Comparison of ENCODE assay signal across 8 cellular contexts in genomic region chr13:37059848-37060192, GRCh38. TPM values are rescaled to one million over a fixed set of nuclear protein-coding genes. Genes with fewer than 3 reads are reported as not detected.
A peak's percentile ranks its signal among the peaks of the same experiment; 100 is the strongest.
DNase-seq lines count a peak whose midpoint lies in the region; ATAC-seq and TF ChIP-seq lines count a peak whose summit lies in the region.

No MANE protein-coding gene starts in this region.

- H3K36me3 ChIP-seq in KMS-11 (ENCODE audit: insufficient read depth) (no peaks in the 10 kb centered on the region), parathyroid adenoma (ENCODE audit: control insufficient read depth, insufficient read depth, low read length) (no peaks in the 10 kb centered on the region)

- H3K9me3 Mint-ChIP-seq in endothelial cell (ENCODE audit: unreplicated experiment), result no peaks in the 10 kb centered on the region

- no peaks in the 10 kb centered on the region for H4K20me1 ChIP-seq in KMS-11 (ENCODE audit: insufficient read depth)

- H3K27me3 ChIP-seq in KMS-11 (ENCODE audit: insufficient read depth, low read depth) (no peaks in the 10 kb centered on the region), parathyroid adenoma (ENCODE audit: control insufficient read depth, insufficient read depth, low read length) (no peaks in the 10 kb centered on the region)

- H3K4me1 Mint-ChIP-seq in endothelial cell (ENCODE audit: unreplicated experiment), result peaks cover 11% of the 10 kb centered on the region

- POLR2A ChIA-PET in AG04449 (lab: Yijun Ruan, JAX), result no interaction called here

- TF ChIP-seq CTCF in AG04449 (IDR thresholded peaks at IDR 0.05; ENCODE audit: insufficient read depth, low read length, missing control alignments) (no peak), KMS-11 (conservative IDR thresholded peaks at IDR 0.05; ENCODE audit: low read depth, low read length) (no peak), endothelial cell (IDR thresholded peaks at IDR 0.05; ENCODE audit: unreplicated experiment) (no peak), parathyroid adenoma (IDR thresholded peaks at IDR 0.05) (no peak)

- no peaks in the 10 kb centered on the region for H3K9me3 ChIP-seq in parathyroid adenoma (ENCODE audit: control insufficient read depth, low read length)

- H3K27ac Mint-ChIP-seq in endothelial cell (ENCODE audit: unreplicated experiment), result peak overlapping the region; percentile 41

- DNase-seq in AG04449 (ENCODE audit: low read depth, low spot score), result no peak
- DNase-seq in endothelial cell (ENCODE audit: low spot score), result no peak
- DNase-seq in GM19238 (ENCODE audit: insufficient read length, low spot score), result no peak
- DNase-seq in middle frontal gyrus (ENCODE audit: extremely low spot score, low spot score), result no peak
- no peak for DNase-seq in GOT3 (lab: John Stamatoyannopoulos, UW)

- no peak overlapping the region for H3K9ac ChIP-seq in KMS-11
- no peak overlapping the region for H3K9ac ChIP-seq in parathyroid adenoma

- CTCF ChIA-PET in AG04449 (lab: Yijun Ruan, JAX), result interaction anchor here (0.8 to 1.4 kb wide), 4 partner anchors 9 to 549 kb away, joined by 3 to 7 read pairs (median 4); partner anchors contain the start of gene ALG5

- H3K27ac ChIP-seq in KMS-11 (no peak overlapping the region), parathyroid adenoma (peak overlapping the region; percentile 79)

- H3K27me3 Mint-ChIP-seq in endothelial cell (ENCODE audit: unreplicated experiment), result no peaks in the 10 kb centered on the region

- H3K4me1 ChIP-seq in KMS-11 (ENCODE audit: low read depth, poor library complexity, severe bottlenecking) (peaks cover 5% of the 10 kb centered on the region), parathyroid adenoma (no peaks in the 10 kb centered on the region)

- H3K4me3 ChIP-seq in AG04449 (ENCODE audit: low read depth, low read length), result peak overlapping the region; percentile 87
- no peak overlapping the region for H3K4me3 ChIP-seq in KMS-11 (IDR thresholded peaks at IDR 0.05; ENCODE audit: insufficient read depth, low read depth, low read length)
- peak overlapping the region; percentile 98 for H3K4me3 ChIP-seq in parathyroid adenoma (ENCODE audit: low read depth, low read length)

- H3K79me2 ChIP-seq in KMS-11 (ENCODE audit: insufficient read depth, low read depth), result peaks cover 20% of the 10 kb centered on the region; the same call in 1 of the 2 replicates
- peaks cover 16% of the 10 kb centered on the region for H3K79me2 ChIP-seq in parathyroid adenoma

- H2AFZ ChIP-seq in KMS-11 (ENCODE audit: low read depth) (peak overlapping the region; percentile 82), parathyroid adenoma (peak overlapping the region; percentile 87)

- peak; percentile 27 for ATAC-seq in GM19452 (IDR thresholded peaks at IDR 0.05; ENCODE audit: unreplicated experiment)

- H3K4me3 Mint-ChIP-seq in endothelial cell (ENCODE audit: unreplicated experiment), result peak overlapping the region; percentile 96

- peak overlapping the region; percentile 24; the same call in 1 of the 2 replicates for H3K4me2 ChIP-seq in KMS-11
- peak overlapping the region; percentile 79 for H3K4me2 ChIP-seq in parathyroid adenoma (ENCODE audit: low read length)

- H3K36me3 Mint-ChIP-seq in endothelial cell (ENCODE audit: low read depth, unreplicated experiment), result peaks cover 8% of the 10 kb centered on the region

RNA-seq across cellular contexts. Expression of gene SUPT20H, which starts 0.3 kb away (rescaled TPM):
- total RNA-seq in endothelial cell (ENCODE audit: unreplicated experiment), result 56.1 TPM

RNA-seq across cellular contexts. Expression of gene CSNK1A1L, which starts 45.6 kb away (rescaled TPM):
- not detected for total RNA-seq in endothelial cell (ENCODE audit: unreplicated experiment)

RNA-seq across cellular contexts. Expression of gene EXOSC8, which starts 59.2 kb away (rescaled TPM):
- total RNA-seq in endothelial cell (ENCODE audit: unreplicated experiment), result 38.1 TPM
